Comparison of ENCODE assay signal across 14 cellular contexts in genomic region chr3:37864904-37865303, GRCh38. TPM values are rescaled to one million over a fixed set of nuclear protein-coding genes. Genes with fewer than 3 reads are reported as not detected.
A peak's percentile ranks its signal among the peaks of the same experiment; 100 is the strongest.
DNase-seq lines count a peak whose midpoint lies in the region; ATAC-seq and TF ChIP-seq lines count a peak whose summit lies in the region.
"Had no signal": no experiment of that assay in that cellular context is flagged by ENCODE, and none has a peak within 500 bp of the region (broad histone marks: within the 10 kb centered on the region; RNA-seq: fewer than 3 reads in every experiment).

No MANE protein-coding gene starts in this region.

- POLR2A ChIA-PET in activated CD4-positive, alpha-beta T cell treated with anti-CD3 and anti-CD28 coated beads for 36 hours (lab: Charles Lee): no interaction called here
- POLR2A ChIA-PET in PC-9 (lab: Charles Lee; ENCODE audit: unreplicated experiment): no interaction called here

- no peaks in the 10 kb centered on the region for H3K9me3 Mint-ChIP-seq in activated CD4-positive, alpha-beta T cell treated with anti-CD3 and anti-CD28 coated beads for 36 hours (ENCODE audit: low read depth)

- H3K27me3 ChIP-seq in PC-9 (ENCODE audit: insufficient read depth, low read depth): no peaks in the 10 kb centered on the region
- H3K27me3 ChIP-seq: gastroesophageal sphincter had no signal

- intact Hi-C loops in activated CD4-positive, alpha-beta T cell treated with anti-CD3 and anti-CD28 coated beads for 36 hours (cut with DNase I, micrococcal nuclease): no loop called here
- intact Hi-C loops in PC-9 (cut with micrococcal nuclease; ENCODE audit: unreplicated experiment): loop anchor here (1.0 kb wide), 1 partner anchor 81 kb away; no protein-coding TSS in a partner anchor

- peak overlapping the region; percentile 17; the same call in 1 of the 2 replicates for H3K4me2 ChIP-seq in PC-9

- H3K4me3 Mint-ChIP-seq in activated CD4-positive, alpha-beta T cell treated with anti-CD3 and anti-CD28 coated beads for 36 hours: no peak overlapping the region

- H3K27me3 Mint-ChIP-seq in activated CD4-positive, alpha-beta T cell treated with anti-CD3 and anti-CD28 coated beads for 36 hours: peaks cover 5% of the 10 kb centered on the region

- H3K4me1 ChIP-seq in PC-9 (replicated peaks; ENCODE audit: insufficient read depth): peaks cover 34% of the 10 kb centered on the region

- H3K27ac ChIP-seq in PC-9: no peak overlapping the region

- no peak overlapping the region for H3K27ac Mint-ChIP-seq in activated CD4-positive, alpha-beta T cell treated with anti-CD3 and anti-CD28 coated beads for 36 hours
- H3K27ac Mint-ChIP-seq: endodermal cell had no signal

- no peak overlapping the region for H2AFZ ChIP-seq in PC-9

- DNase-seq in activated CD4-positive, alpha-beta T cell treated with anti-CD3 and anti-CD28 coated beads for 36 hours: peak; percentile 40
- no peak for DNase-seq in activated CD4-positive, alpha-beta T cell treated with anti-CD3 and anti-CD28 coated beads for 1 hour
- no peak for DNase-seq in GM12864 (ENCODE audit: low read depth)
- DNase-seq in PC-9: no peak
- peak; percentile 15 for DNase-seq in midbrain (lab: John Stamatoyannopoulos, UW)
- DNase-seq in HCEC 1CT: no peak
- no peak for DNase-seq in effector CD4-positive, alpha-beta T cell
- DNase-seq: activated naive CD4-positive, alpha-beta T cell treated with Interleukin-2 at 50 U/mL for 16 hours; endodermal cell; mesendoderm; NCI-H510A treated with DMSO at 0.1 percent for 48 hours; stimulated activated naive CD8-positive, alpha-beta T cell treated with anti-CD3 and anti-CD28 coated beads, Interleukin-15, Interleukin-2, amounts not matched to agents 100 U/mL and 50 U/mL, for 24 hours had no signal

- H3K9me3 ChIP-seq in PC-9 (ENCODE audit: insufficient read depth, low read depth): 0 out of 2 replicates have a peak, but pooled peaks cover 3% of the 10 kb centered on the region
- H3K9me3 ChIP-seq: gastroesophageal sphincter had no signal

- H3K79me2 ChIP-seq in PC-9 (ENCODE audit: low read depth): peaks cover 84% of the 10 kb centered on the region

- peaks cover 22% of the 10 kb centered on the region for H3K4me1 Mint-ChIP-seq in activated CD4-positive, alpha-beta T cell treated with anti-CD3 and anti-CD28 coated beads for 36 hours

- no peaks in the 10 kb centered on the region for H3K9me2 ChIP-seq in PC-9 (ENCODE audit: insufficient read depth)

- TF ChIP-seq CTCF in GM12864 (IDR thresholded peaks at IDR 0.05; ENCODE audit: low read depth, low read length, missing control alignments) (peak; percentile 2), PC-9 (conservative IDR thresholded peaks at IDR 0.05) (no peak)

- peaks cover 28% of the 10 kb centered on the region; the same call in 1 of the 2 replicates for H3F3A ChIP-seq in PC-9 (ENCODE audit: insufficient read depth, low read depth)

- no peaks in the 10 kb centered on the region for H4K20me1 ChIP-seq in PC-9 (ENCODE audit: insufficient read depth)

- ATAC-seq in activated CD4-positive, alpha-beta T cell treated with anti-CD3 and anti-CD28 coated beads for 36 hours: no peak
- no peak for ATAC-seq in HG02981 (IDR thresholded peaks at IDR 0.05; ENCODE audit: unreplicated experiment)
- ATAC-seq: gastroesophageal sphincter; stimulated activated naive CD8-positive, alpha-beta T cell treated with anti-CD3 and anti-CD28 coated beads, Interleukin-15, Interleukin-2, amounts not matched to agents 100 U/mL and 50 U/mL, for 24 hours had no signal

- CTCF ChIA-PET in activated CD4-positive, alpha-beta T cell treated with anti-CD3 and anti-CD28 coated beads for 36 hours (lab: Charles Lee): interaction anchor here (0.9 to 2.2 kb wide), 2 partner anchors 10 to 100 kb away, joined by 4 to 11 read pairs; no protein-coding TSS in a partner anchor
- CTCF ChIA-PET in PC-9 (lab: Charles Lee): no interaction called here

- H3K36me3 Mint-ChIP-seq in activated CD4-positive, alpha-beta T cell treated with anti-CD3 and anti-CD28 coated beads for 36 hours (ENCODE audit: low read depth): peaks cover 1% of the 10 kb centered on the region

- H3K4me3 ChIP-seq in GM12864 (ENCODE audit: low read depth, low read length) (no peak overlapping the region), PC-9 (no peak overlapping the region)
- H3K4me3 ChIP-seq: gastroesophageal sphincter had no signal

- H3K36me3 ChIP-seq in PC-9 (ENCODE audit: low read depth): peaks cover 1% of the 10 kb centered on the region; the same call in 1 of the 2 replicates
- H3K36me3 ChIP-seq: gastroesophageal sphincter had no signal

- BruUV-seq in PC-9 (replicated peaks; lab: Mats Ljungman, UMichigan): no TSS peak

RNA-seq across cellular contexts. Expression of gene CTDSPL, which starts 3.2 kb away (rescaled TPM):
- 1 to 10 TPM; 3.9 to 5.3 TPM for total RNA-seq in activated CD4-positive, alpha-beta T cell treated with anti-CD3 and anti-CD28 coated beads for 36 hours
- 118 and 124 TPM in 2 replicates for total RNA-seq in PC-9 (2021)

Comparison
In these comparisons a context has a peak if more than half of its experiments do, and no peak if none do; other contexts are left out.
1. DNase-seq: peak in activated CD4-positive, alpha-beta T cell treated with anti-CD3 and anti-CD28 coated beads for 36 hours (single experiment) and midbrain (single experiment); none in activated CD4-positive, alpha-beta T cell treated with anti-CD3 and anti-CD28 coated beads for 1 hour (single experiment), GM12864 (single experiment), PC-9 (0 of 2), HCEC 1CT (single experiment) and effector CD4-positive, alpha-beta T cell (single experiment).
2. RNA of gene CTDSPL, which starts 3.2 kb away (total RNA-seq): 118 to 124 TPM in PC-9; 3.9 to 5.3 TPM in activated CD4-positive, alpha-beta T cell treated with anti-CD3 and anti-CD28 coated beads for 36 hours; every median in the first group is over 10 times any median in the second.